ENCODE assay signal across 12 cellular contexts in genomic region chr13:52348081-52348480, GRCh38. TPM values are rescaled to one million over a fixed set of nuclear protein-coding genes. Genes with fewer than 3 reads are reported as not detected.
DNase-seq lines count a peak whose midpoint lies in the region; ATAC-seq, FAIRE-seq and TF ChIP-seq lines count a peak whose summit lies in the region.
"Had no signal": no experiment of that assay in that cellular context is flagged by ENCODE, and none has a peak within 500 bp of the region (broad histone marks: within the 10 kb centered on the region; RNA-seq: fewer than 3 reads in every experiment).

No MANE protein-coding gene starts in this region.

- no peak overlapping the region for H3K9ac ChIP-seq in endothelial cell of umbilical vein (replicated peaks; ENCODE audit: extremely low read depth, insufficient read depth, low read length)

- H3K27ac ChIP-seq in endothelial cell of umbilical vein (ENCODE audit: insufficient read depth, low read depth, low read length), result no peak overlapping the region
- peak overlapping the region; percentile 26 for H3K27ac ChIP-seq in mesodermal cell (ENCODE audit: low read depth, low read length, severe bottlenecking)

- 61 to 83% methylated on average over 2 to 3 of the region's 4 CpGs for WGBS in mesodermal cell (ENCODE audit: insufficient coverage in 2 of 2), 2 experiments

- no peaks in the 10 kb centered on the region for H3K79me2 ChIP-seq in endothelial cell of umbilical vein (ENCODE audit: control insufficient read depth, insufficient read depth, low read length)

- dilution Hi-C loops in endothelial cell of umbilical vein (cut with MboI; ENCODE audit: extremely low pct_ligation_motif_present, low sequenced_read_pairs), result no loop called here

- no peaks in the 10 kb centered on the region for H3K9me3 ChIP-seq in endothelial cell of umbilical vein (replicated peaks; ENCODE audit: control insufficient read depth, insufficient read depth, low read length)
- H3K9me3 ChIP-seq in mesodermal cell (ENCODE audit: control insufficient read depth, low read length), result no peaks in the 10 kb centered on the region

- no peak for ATAC-seq in GM21515 (IDR thresholded peaks at IDR 0.05; ENCODE audit: unreplicated experiment)
- ATAC-seq: activated CD4-positive, alpha-beta T cell treated with anti-CD3 and anti-CD28 coated beads for 36 hours; natural killer cell treated with Interleukin-12 subunit alpha and Interleukin-12 subunit beta and Interleukin-15 and Interleukin-18, amount 100 ng/mL, for 72 hours had no signal

- CTCF ChIA-PET in endothelial cell of umbilical vein (lab: Charles Lee), result interaction anchor here (0.8 to 9.9 kb wide), 2 partner anchors 80 to 102 kb away, joined by 3 to 210 read pairs; partner anchors contain the start of gene VPS36

- no peaks in the 10 kb centered on the region for H4K20me1 ChIP-seq in endothelial cell of umbilical vein (replicated peaks; ENCODE audit: control insufficient read depth, extremely low read depth, insufficient read depth, low read length)

- H3K4me2 ChIP-seq in endothelial cell of umbilical vein (ENCODE audit: insufficient read depth, low read length), result no peak overlapping the region

- TF ChIP-seq POLR2A in endothelial cell of umbilical vein (IDR thresholded peaks at IDR 0.05; ENCODE audit: low read depth, low read length), result no peak

- peak overlapping the region; percentile 43 for H2AFZ ChIP-seq in endothelial cell of umbilical vein (ENCODE audit: low read depth, low read length)

- POLR2A ChIA-PET in endothelial cell of umbilical vein (lab: Charles Lee), result interaction anchor here (0.5 kb wide), 1 partner anchor 44 kb away, joined by 4 read pairs; no protein-coding TSS in a partner anchor

- intact Hi-C loops in endothelial cell of umbilical vein (cut with micrococcal nuclease), result no loop called here

- TF ChIP-seq CTCF in endothelial cell of umbilical vein (IDR thresholded peaks at IDR 0.05; ENCODE audit: extremely low read depth in 1 of 2, insufficient read depth in 1 of 2, low read depth in 1 of 2, low read length in 2 of 2), result no peak
- no peak for TF ChIP-seq CTCF in GM10266 (IDR thresholded peaks at IDR 0.05; ENCODE audit: control insufficient read depth, insufficient read depth, low read depth, missing control alignments)

- H3K4me3 ChIP-seq in endothelial cell of umbilical vein (replicated peaks in 1 of 3; ENCODE audit: insufficient read depth in 1 of 3, low read depth in 1 of 3, low read length in 3 of 3) (no peak overlapping the region), mesodermal cell (ENCODE audit: extremely low read depth, insufficient read depth, low read length, poor library complexity, severe bottlenecking) (no peak overlapping the region)

- peaks cover 21% of the 10 kb centered on the region for H3K4me1 ChIP-seq in endothelial cell of umbilical vein (ENCODE audit: control insufficient read depth, extremely low read depth, insufficient read depth, low read length)
- peaks cover 7% of the 10 kb centered on the region for H3K4me1 ChIP-seq in mesodermal cell (ENCODE audit: control insufficient read depth, insufficient read depth, low read length, poor library complexity, severe bottlenecking)

- BruUV-seq in endothelial cell of umbilical vein (replicated peaks; lab: Mats Ljungman, UMichigan), result no TSS peak

- FAIRE-seq in endothelial cell of umbilical vein (lab: Jason Lieb, UNC), result peak; percentile 66

- H3K36me3 ChIP-seq in endothelial cell of umbilical vein (ENCODE audit: control insufficient read depth in 2 of 2, extremely low read depth in 1 of 2, insufficient read depth in 2 of 2, low read length in 2 of 2) (no peaks in the 10 kb centered on the region), mesodermal cell (ENCODE audit: control insufficient read depth, insufficient read depth, low read length) (no peaks in the 10 kb centered on the region)

- H3K27me3 ChIP-seq in endothelial cell of umbilical vein (ENCODE audit: control insufficient read depth in 2 of 2, insufficient read depth in 2 of 2, low read length in 2 of 2), result no peaks in the 10 kb centered on the region

- H3K9me1 ChIP-seq in endothelial cell of umbilical vein (replicated peaks; ENCODE audit: control insufficient read depth, extremely low read depth, insufficient read depth, low read length), result no peaks in the 10 kb centered on the region

- DNase-seq in AG20443 (ENCODE audit: low spot score) (peak; percentile 82), NCI-H226 (peak; percentile 95), endothelial cell of umbilical vein (ENCODE audit: low read depth, low spot score) (peak; percentile 55), GM10266 (ENCODE audit: extremely low spot score) (no peak), T-helper 9 cell (no peak)
- no peak for DNase-seq in activated CD4-positive, CD25-positive, alpha-beta regulatory T cell treated with anti-CD3 and anti-CD28 coated beads, Interleukin-2, amount 50 U/mL, for 72 hours
- DNase-seq: activated CD4-positive, alpha-beta T cell treated with anti-CD3 and anti-CD28 coated beads for 36 hours; activated naive CD4-positive, alpha-beta T cell treated with Interleukin-2 at 50 U/mL for 16 hours; stimulated activated CD4-positive, alpha-beta T cell treated with anti-CD3 and anti-CD28 coated beads, Interleukin-1b, Interleukin-23, amount 100 ng/mL, for 48 hours had no signal

TF ChIP-seq in endothelial cell of umbilical vein, 7 proteins besides CTCF, POLR2A, EP300 and RAD21:
- TF ChIP-seq FOS (IDR thresholded peaks at IDR 0.05; ENCODE audit: borderline replicate concordance, insufficient read depth, low read length), result no peak
- no peak for TF ChIP-seq POLR2AphosphoS5 (IDR thresholded peaks at IDR 0.05; ENCODE audit: insufficient read depth, low read depth, low read length)
- TF ChIP-seq JUN (IDR thresholded peaks at IDR 0.05; ENCODE audit: borderline replicate concordance, insufficient read depth, insufficient read length, low read depth), result no peak
- TF ChIP-seq MAX (IDR thresholded peaks at IDR 0.05; ENCODE audit: insufficient read depth, insufficient read length), result no peak
- TF ChIP-seq EZH2 (IDR thresholded peaks at IDR 0.05; ENCODE audit: borderline replicate concordance, low read depth, low read length, severe bottlenecking), result no peak
- TF ChIP-seq GATA2 (IDR thresholded peaks at IDR 0.05; ENCODE audit: insufficient read depth, insufficient read length, low read depth, low read length), result no peak
- TF ChIP-seq MYC (IDR thresholded peaks at IDR 0.05; ENCODE audit: low read depth, low read length), result no peak

RNA-seq across cellular contexts. Expression of gene THSD1, which starts 57.9 kb away (rescaled TPM):
- total RNA-seq in endothelial cell of umbilical vein, result 25.2 and 25.4 TPM in 2 replicates
- 23.9 and 27.6 TPM in 2 replicates for polyA plus RNA-seq in endothelial cell of umbilical vein
- 27.3 and 27.8 TPM in 2 replicates for polyA plus RNA-seq in endothelial cell of umbilical vein (2011; cell fraction: cytosol; rRNA removed)
- 34.2 and 36.1 TPM in 2 replicates for polyA plus RNA-seq in endothelial cell of umbilical vein (2011; cell fraction: nucleus; rRNA removed)
- 18.3 and 23.2 TPM in 2 replicates for polyA plus RNA-seq in endothelial cell of umbilical vein (2012)
- polyA minus RNA-seq in endothelial cell of umbilical vein, result 52.2 and 52.9 TPM in 2 replicates
- polyA minus RNA-seq in endothelial cell of umbilical vein (2011; cell fraction: cytosol; rRNA and poly(A)+ RNA removed), result 1.4 TPM
- polyA minus RNA-seq in endothelial cell of umbilical vein (2011; cell fraction: nucleus; rRNA and poly(A)+ RNA removed), result 26.7 and 27.0 TPM in 2 replicates
- 16.8 TPM for polyA plus RNA-seq in mesodermal cell (2013, experiment 1 of 2)
- polyA plus RNA-seq in mesodermal cell (2013, experiment 2 of 2), result 12.8 TPM

Comparison
In these comparisons a context has a peak if more than half of its experiments do, and no peak if none do; other contexts are left out.
1. DNase-seq: peak in AG20443 (single experiment), NCI-H226 (single experiment) and endothelial cell of umbilical vein (single experiment); none in activated CD4-positive, CD25-positive, alpha-beta regulatory T cell treated with anti-CD3 and anti-CD28 coated beads, Interleukin-2, amount 50 U/mL, for 72 hours (single experiment), GM10266 (single experiment) and T-helper 9 cell (single experiment).